1 cellular context compared by ENCODE assay signal in the genomic region with DNA sequence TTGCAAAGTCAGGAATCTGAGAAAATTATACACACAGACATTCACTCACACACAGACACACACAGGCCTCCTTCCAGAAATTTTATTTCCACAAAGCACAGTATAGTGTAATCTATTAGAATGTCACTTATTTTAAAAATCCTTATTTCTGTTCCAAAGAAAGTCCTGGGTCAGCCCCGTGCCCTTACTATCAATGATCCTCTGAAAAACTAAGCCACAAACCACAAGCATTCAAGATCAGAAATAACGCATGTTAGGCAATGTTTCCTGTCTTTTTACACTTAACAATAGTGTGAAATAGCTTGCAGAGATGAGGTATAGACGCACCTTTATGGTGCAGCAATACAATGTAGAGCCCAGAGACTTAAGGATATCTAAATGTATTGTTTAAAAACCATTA.
TF ChIP-seq lines count a peak whose summit lies in the region.

No MANE protein-coding gene starts in this region.

TF ChIP-seq in WTC11, 78 proteins besides CTCF, POLR2A, EP300 and RAD21 (continued from another document):
- TF ChIP-seq, protein P1, sequence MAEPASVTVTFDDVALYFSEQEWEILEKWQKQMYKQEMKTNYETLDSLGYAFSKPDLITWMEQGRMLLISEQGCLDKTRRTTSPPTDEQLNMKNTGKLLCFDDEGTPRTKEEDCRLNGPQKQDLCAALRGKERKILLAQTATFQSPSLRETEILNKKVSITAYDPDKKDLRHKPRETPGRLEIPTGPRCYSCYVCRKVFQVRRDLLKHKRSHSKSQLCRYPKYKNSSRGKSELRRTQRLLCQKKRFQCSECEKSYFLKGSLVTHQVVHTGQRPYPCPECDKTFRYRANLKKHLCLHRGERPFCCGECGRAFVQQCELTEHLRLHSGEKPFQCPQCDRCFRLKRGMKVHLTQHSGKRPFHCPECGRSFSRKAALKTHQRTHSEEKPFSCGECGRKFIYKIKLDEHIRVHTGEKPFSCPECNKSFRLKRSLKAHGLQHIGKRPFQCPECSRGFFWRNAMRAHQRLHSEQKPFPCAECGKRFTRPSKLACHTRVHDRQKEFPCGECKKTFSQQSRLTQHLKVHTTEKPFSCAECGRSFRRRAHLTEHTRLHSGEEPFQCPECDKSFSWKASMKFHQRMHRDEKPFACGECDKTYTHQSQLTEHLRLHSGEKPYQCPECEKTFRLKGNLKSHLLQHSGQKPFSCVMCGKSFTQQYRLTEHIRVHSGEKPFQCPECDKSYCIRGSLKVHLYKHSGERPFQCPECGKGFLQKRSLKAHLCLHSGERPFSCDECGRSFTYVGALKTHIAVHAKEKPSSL (CRISPR knock-in tag; conservative IDR thresholded peaks at IDR 0.05) = no peak
- TF ChIP-seq ZNF396 (CRISPR knock-in tag; IDR thresholded peaks at IDR 0.05; ENCODE audit: borderline replicate concordance) (no peak), GTF2I (CRISPR knock-in tag; conservative IDR thresholded peaks at IDR 0.05) (no peak)
- TF ChIP-seq, protein P2, sequence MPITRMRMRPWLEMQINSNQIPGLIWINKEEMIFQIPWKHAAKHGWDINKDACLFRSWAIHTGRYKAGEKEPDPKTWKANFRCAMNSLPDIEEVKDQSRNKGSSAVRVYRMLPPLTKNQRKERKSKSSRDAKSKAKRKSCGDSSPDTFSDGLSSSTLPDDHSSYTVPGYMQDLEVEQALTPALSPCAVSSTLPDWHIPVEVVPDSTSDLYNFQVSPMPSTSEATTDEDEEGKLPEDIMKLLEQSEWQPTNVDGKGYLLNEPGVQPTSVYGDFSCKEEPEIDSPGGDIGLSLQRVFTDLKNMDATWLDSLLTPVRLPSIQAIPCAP (CRISPR knock-in tag; IDR thresholded peaks at IDR 0.05) = no peak
